In the genomic region with DNA sequence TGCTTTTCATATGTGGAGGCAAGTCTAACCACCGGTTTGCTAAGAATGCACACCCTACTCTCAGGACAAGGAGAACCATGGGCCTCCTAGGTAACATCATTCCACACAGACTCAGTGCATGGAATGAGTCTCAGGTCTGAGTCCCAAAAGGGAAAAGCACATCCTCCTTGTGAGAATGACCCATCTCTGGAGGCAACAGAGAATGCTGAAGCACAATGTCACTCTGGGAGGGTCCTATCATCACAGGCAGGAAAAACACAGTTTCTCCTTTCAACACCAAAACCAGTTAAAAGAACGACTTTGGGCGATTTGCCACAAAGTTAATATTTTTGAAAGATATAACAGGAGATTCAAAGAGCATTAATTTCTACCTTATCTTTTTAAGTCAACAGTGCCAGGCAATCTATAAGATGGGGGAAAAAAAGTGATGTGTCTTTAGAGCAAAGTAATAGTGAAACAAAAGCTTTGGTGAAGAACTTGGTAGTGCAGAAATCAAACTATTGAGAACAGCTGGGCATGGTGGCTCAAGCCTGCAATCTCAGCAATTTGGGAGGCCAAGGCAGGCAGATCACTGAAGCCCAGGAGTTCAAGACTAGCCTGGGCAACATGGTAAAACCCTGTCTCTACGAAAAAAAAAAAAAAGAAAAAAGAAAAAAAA, we compare ENCODE assay signal across 25 cellular contexts.
DNase-seq lines count a peak whose midpoint lies in the region; ATAC-seq, FAIRE-seq and TF ChIP-seq lines count a peak whose summit lies in the region.
"Had no signal": no experiment of that assay in that cellular context is flagged by ENCODE, and none has a peak within 500 bp of the region (broad histone marks: within the 10 kb centered on the region; RNA-seq: fewer than 3 reads in every experiment).

No MANE protein-coding gene starts in this region.

- no peak overlapping the region for H3K4me3 ChIP-seq in astrocyte (ENCODE audit: insufficient read depth, low read depth, low read length)
- H3K4me3 ChIP-seq in skeletal muscle satellite cell (ENCODE audit: low read length), result no peak overlapping the region
- H3K4me3 ChIP-seq in mesenchymal stem cell (ENCODE audit: insufficient read depth in 1 of 2, low read depth in 1 of 2, low read length in 2 of 2), result no peak overlapping the region
- H3K4me3 ChIP-seq: breast epithelium, hepatocyte, Peyer's patch, psoas muscle, SJCRH30, skin epidermis, transverse colon had no signal

- no peak overlapping the region for H2AK5ac ChIP-seq in mesenchymal stem cell (ENCODE audit: low read length, severe bottlenecking)

- H2BK120ac ChIP-seq in mesenchymal stem cell (ENCODE audit: low read depth, low read length), result no peak overlapping the region

- H3K14ac ChIP-seq in mesenchymal stem cell (ENCODE audit: low read length in 2 of 2), result no peak overlapping the region

- no peaks in the 10 kb centered on the region for H3K9me3 Mint-ChIP-seq in astrocyte (ENCODE audit: unreplicated experiment)
- H3K9me3 Mint-ChIP-seq: memory B cell had no signal

- H3K4me3 Mint-ChIP-seq in astrocyte (ENCODE audit: unreplicated experiment), result no peak overlapping the region
- H3K4me3 Mint-ChIP-seq: memory B cell had no signal

- no peak overlapping the region for H4K8ac ChIP-seq in mesenchymal stem cell (ENCODE audit: low read length)

- no peaks in the 10 kb centered on the region for H3K79me2 ChIP-seq in astrocyte (ENCODE audit: insufficient read depth, low read length)
- H3K79me2 ChIP-seq: hepatocyte had no signal

- no peak overlapping the region for H4K91ac ChIP-seq in mesenchymal stem cell (ENCODE audit: low read length)

- peak; percentile 40 for ATAC-seq in GM18511 (IDR thresholded peaks at IDR 0.05; ENCODE audit: unreplicated experiment)
- ATAC-seq in HG02759 (IDR thresholded peaks at IDR 0.05; ENCODE audit: unreplicated experiment), result peak; percentile 59
- ATAC-seq in HG03196 (IDR thresholded peaks at IDR 0.05; ENCODE audit: unreplicated experiment), result no peak
- ATAC-seq: psoas muscle had no signal

- no peak for DNase-seq in astrocyte (ENCODE audit: low read depth)
- no peak for DNase-seq in mesenchymal stem cell
- no peak for DNase-seq in activated CD4-positive, CD25-positive, alpha-beta regulatory T cell (lab: John Stamatoyannopoulos, UW)
- DNase-seq: activated naive CD4-positive, alpha-beta T cell; effector memory CD4-positive, alpha-beta T cell; EL; MM.1S; NCI-H2171 treated with DMSO at 0.1 percent for 48 hours; NCI-H524; Peyer's patch; psoas muscle; SJCRH30; T-helper 1 cell; transverse colon had no signal

- H2BK12ac ChIP-seq in mesenchymal stem cell (ENCODE audit: low read length in 2 of 2), result no peak overlapping the region

- no peaks in the 10 kb centered on the region for H3K27me3 Mint-ChIP-seq in astrocyte (ENCODE audit: low read depth, unreplicated experiment)
- H3K27me3 Mint-ChIP-seq: memory B cell had no signal

- no peak overlapping the region for H2BK5ac ChIP-seq in mesenchymal stem cell (ENCODE audit: low read depth, low read length, poor library complexity, severe bottlenecking)

- no peaks in the 10 kb centered on the region for H4K20me1 ChIP-seq in astrocyte (ENCODE audit: insufficient read depth, low read length)

- H3K27ac ChIP-seq in astrocyte (ENCODE audit: low read depth, low read length), result no peak overlapping the region
- no peak overlapping the region for H3K27ac ChIP-seq in mesenchymal stem cell (ENCODE audit: low read length, poor library complexity, severe bottlenecking)
- H3K27ac ChIP-seq: breast epithelium, hepatocyte, Peyer's patch, psoas muscle, SJCRH30, skin epidermis, transverse colon had no signal

- peaks cover 9% of the 10 kb centered on the region for H3K4me1 ChIP-seq in astrocyte (ENCODE audit: insufficient read depth, low read length)
- peaks cover 17% of the 10 kb centered on the region for H3K4me1 ChIP-seq in skeletal muscle satellite cell (ENCODE audit: control insufficient read depth, insufficient read depth, low read length)
- no peaks in the 10 kb centered on the region for H3K4me1 ChIP-seq in mesenchymal stem cell (ENCODE audit: control insufficient read depth, insufficient read depth, low read depth, low read length)
- H3K4me1 ChIP-seq: breast epithelium, Peyer's patch, psoas muscle, SJCRH30, transverse colon had no signal

- no peaks in the 10 kb centered on the region for H3K79me1 ChIP-seq in mesenchymal stem cell (replicated peaks; ENCODE audit: low read length, poor library complexity, severe bottlenecking)

- no peak overlapping the region for H2BK15ac ChIP-seq in mesenchymal stem cell (ENCODE audit: low read depth, poor library complexity, severe bottlenecking)

- no peak for TF ChIP-seq CTCF in astrocyte (IDR thresholded peaks at IDR 0.05; ENCODE audit: insufficient read depth, low read depth, low read length)

- no peak overlapping the region for H3K9ac ChIP-seq in astrocyte (ENCODE audit: low read length)
- H3K9ac ChIP-seq in skeletal muscle satellite cell (ENCODE audit: low read depth, low read length), result no peak overlapping the region
- H3K9ac ChIP-seq in mesenchymal stem cell (ENCODE audit: low read length), result no peak overlapping the region

- 98% methylated on average over 2 of the region's 4 CpGs for WGBS in mesenchymal stem cell

- FAIRE-seq in astrocyte (lab: Jason Lieb, UNC), result no peak
- FAIRE-seq: colon, frontal cortex, TTC549 had no signal

- no peak overlapping the region for H3K23ac ChIP-seq in mesenchymal stem cell (ENCODE audit: low read length in 2 of 2)

- H3K27me3 ChIP-seq in astrocyte (ENCODE audit: insufficient read depth, low read length) (no peaks in the 10 kb centered on the region), skeletal muscle satellite cell (ENCODE audit: control insufficient read depth, insufficient read depth, low read length) (no peaks in the 10 kb centered on the region), mesenchymal stem cell (ENCODE audit: control insufficient read depth in 1 of 2, insufficient read depth in 1 of 2, low read length in 2 of 2) (no peaks in the 10 kb centered on the region)
- H3K27me3 ChIP-seq: breast epithelium, hepatocyte, Peyer's patch, SJCRH30, transverse colon had no signal

- H2AFZ ChIP-seq in astrocyte (ENCODE audit: low read depth, low read length) (no peak overlapping the region), mesenchymal stem cell (ENCODE audit: low read depth, low read length) (no peak overlapping the region)
- H2AFZ ChIP-seq: hepatocyte had no signal

- H3K36me3 Mint-ChIP-seq in astrocyte (ENCODE audit: low read depth, unreplicated experiment), result no peaks in the 10 kb centered on the region

- H3K18ac ChIP-seq in mesenchymal stem cell (ENCODE audit: low read depth in 1 of 2, low read length in 2 of 2), result no peak overlapping the region

- H3K9me3 ChIP-seq in astrocyte (ENCODE audit: insufficient read depth, low read depth, low read length) (no peaks in the 10 kb centered on the region), skeletal muscle satellite cell (replicated peaks; ENCODE audit: low read length) (no peaks in the 10 kb centered on the region), mesenchymal stem cell (ENCODE audit: control insufficient read depth, low read length) (no peaks in the 10 kb centered on the region)
- H3K9me3 ChIP-seq: breast epithelium, Peyer's patch, psoas muscle, SJCRH30, transverse colon had no signal

- H3K27ac Mint-ChIP-seq in astrocyte (ENCODE audit: unreplicated experiment), result peak overlapping the region; percentile 43
- H3K27ac Mint-ChIP-seq: memory B cell had no signal

- no peak overlapping the region for H3K4ac ChIP-seq in mesenchymal stem cell (ENCODE audit: low read depth in 1 of 2, low read length in 2 of 2)

- no peaks in the 10 kb centered on the region for H3K36me3 ChIP-seq in astrocyte (ENCODE audit: insufficient read depth, low read length)
- H3K36me3 ChIP-seq in skeletal muscle satellite cell (ENCODE audit: insufficient read depth, low read length), result no peaks in the 10 kb centered on the region
- H3K36me3 ChIP-seq in mesenchymal stem cell (ENCODE audit: control insufficient read depth in 1 of 2, insufficient read depth in 2 of 2, low read depth in 1 of 2, low read length in 2 of 2), result no peaks in the 10 kb centered on the region
- H3K36me3 ChIP-seq: breast epithelium, Peyer's patch, transverse colon had no signal

- H3K4me2 ChIP-seq in astrocyte (ENCODE audit: low read length), result no peak overlapping the region
- H3K4me2 ChIP-seq in skeletal muscle satellite cell (ENCODE audit: low read length), result peak overlapping the region; percentile 18
- no peak overlapping the region for H3K4me2 ChIP-seq in mesenchymal stem cell (ENCODE audit: low read length, poor library complexity, severe bottlenecking)
- H3K4me2 ChIP-seq: hepatocyte had no signal

- peaks cover 13% of the 10 kb centered on the region for H3K4me1 Mint-ChIP-seq in astrocyte (ENCODE audit: low read depth, unreplicated experiment)
- H3K4me1 Mint-ChIP-seq: memory B cell had no signal
